13 cellular contexts compared by ENCODE assay signal in the genomic region with DNA sequence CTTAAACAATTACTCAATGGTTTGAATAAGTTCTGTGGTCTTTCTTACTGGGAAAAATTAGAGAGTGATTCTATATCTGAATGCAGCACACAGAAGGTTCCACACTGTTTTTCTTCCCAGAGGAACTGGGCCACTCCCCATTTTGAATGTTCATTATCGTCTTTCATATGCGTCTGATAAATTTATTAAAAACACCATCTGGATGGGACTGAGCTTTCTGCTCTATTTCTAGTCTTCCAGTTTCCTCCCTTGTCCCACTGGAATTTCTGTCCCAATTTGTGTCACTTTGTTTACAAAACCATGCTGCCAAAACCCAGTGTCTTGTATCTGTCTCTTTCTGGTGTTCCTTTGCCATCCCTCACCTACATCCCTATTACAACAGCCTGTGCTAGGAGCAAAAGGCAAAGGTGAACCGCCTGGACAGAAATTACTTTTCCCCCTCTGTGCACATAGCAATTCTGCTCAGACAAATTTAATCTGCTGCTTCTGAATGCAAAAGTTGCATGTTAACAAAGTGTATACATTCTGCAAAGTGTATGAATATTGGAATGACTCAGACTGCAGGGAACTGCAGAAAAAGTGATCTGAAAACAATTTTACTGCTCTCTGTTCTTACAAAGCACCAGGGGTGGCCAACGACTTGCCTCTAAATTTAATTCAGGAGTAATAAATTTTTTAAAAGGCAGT.
DNase-seq lines count a peak whose midpoint lies in the region; ATAC-seq and TF ChIP-seq lines count a peak whose summit lies in the region.
"Had no signal": no experiment of that assay in that cellular context is flagged by ENCODE, and none has a peak within 500 bp of the region (broad histone marks: within the 10 kb centered on the region; RNA-seq: fewer than 3 reads in every experiment).

No MANE protein-coding gene starts in this region.

- no peaks in the 10 kb centered on the region for H3K9me3 Mint-ChIP-seq in nephron progenitor cell
- H3K9me3 Mint-ChIP-seq: memory B cell had no signal

- peak overlapping the region; percentile 56 for H3K27ac Mint-ChIP-seq in nephron progenitor cell
- H3K27ac Mint-ChIP-seq: memory B cell had no signal

- DNase-seq in heart right ventricle (peak in 1 of 2 donors; percentile 3), left cardiac atrium (no peak), nephron progenitor cell (no peak), G401 (ENCODE audit: low spot score) (no peak)
- DNase-seq in stimulated activated CD4-positive, alpha-beta T cell treated with anti-CD3 and anti-CD28 coated beads, Interleukin-4, amount 100 ng/mL, for 24 hours: no peak
- DNase-seq: ACHN, HCEC 1CT, NCI-H524 treated with DMSO at 0.1 percent for 48 hours had no signal

- no peaks in the 10 kb centered on the region for H3K9me3 ChIP-seq in heart right ventricle
- H3K9me3 ChIP-seq: SJSA1 had no signal

- peaks cover 22% of the 10 kb centered on the region for H3K4me1 Mint-ChIP-seq in nephron progenitor cell

- intact Hi-C loops in heart right ventricle (cut with DNase I): no loop called here
- intact Hi-C loops in left cardiac atrium (cut with DNase I): no loop called here

- in situ Hi-C loops in G401 (cut with HindIII; ENCODE audit: low sequenced_read_pairs): no loop called here

- H3K36me3 ChIP-seq in heart right ventricle: no peaks in the 10 kb centered on the region
- H3K36me3 ChIP-seq: SJSA1 had no signal

- TF ChIP-seq CTCF in heart right ventricle (IDR thresholded peaks at IDR 0.05) (no peak), nephron progenitor cell (IDR thresholded peaks at IDR 0.05) (no peak)

- peak overlapping the region in 7 of 10 donors; percentile 3 to 55 (median 27) for H3K27ac ChIP-seq in heart right ventricle
- H3K27ac ChIP-seq: SJSA1 had no signal

- H3K4me3 ChIP-seq in heart right ventricle: no peak overlapping the region
- H3K4me3 ChIP-seq: SJSA1 had no signal

- no peaks in the 10 kb centered on the region for H3K36me3 Mint-ChIP-seq in nephron progenitor cell (ENCODE audit: low read depth)

- H3K27me3 Mint-ChIP-seq in nephron progenitor cell (ENCODE audit: low read depth, poor library complexity): no peaks in the 10 kb centered on the region
- H3K27me3 Mint-ChIP-seq: memory B cell had no signal

- no peaks in the 10 kb centered on the region for H3K27me3 ChIP-seq in heart right ventricle
- H3K27me3 ChIP-seq: SJSA1 had no signal

- peaks cover 0 to 41% (median 21%) of the 10 kb centered on the region in 9 donors for H3K4me1 ChIP-seq in heart right ventricle

- ATAC-seq in heart right ventricle: peak in 6 of 8 donors; percentile 4 to 86 (median 48)
- ATAC-seq in left cardiac atrium: no peak
- peak; percentile 61 for ATAC-seq in GM21576 (IDR thresholded peaks at IDR 0.05; ENCODE audit: unreplicated experiment)
- peak; percentile 52 for ATAC-seq in HG03520 (IDR thresholded peaks at IDR 0.05; ENCODE audit: unreplicated experiment)
- ATAC-seq in HG03378 (IDR thresholded peaks at IDR 0.05; ENCODE audit: unreplicated experiment): no peak

- H3K4me3 Mint-ChIP-seq in nephron progenitor cell: no peak overlapping the region
- H3K4me3 Mint-ChIP-seq: memory B cell had no signal

- WGBS in heart right ventricle, 2 donors: 51 to 58% methylated on average over 4 of the region's 4 CpGs

Comparison
In these comparisons a context has a peak if more than half of its experiments do, and no peak if none do; other contexts are left out.
1. ATAC-seq: peak in heart right ventricle (6 of 8), GM21576 (single experiment) and HG03520 (single experiment); none in left cardiac atrium (0 of 2) and HG03378 (single experiment).